ENCODE assay signal across 10 cellular contexts in genomic region chr2:233063269-233063975, GRCh38. TPM values are rescaled to one million over a fixed set of nuclear protein-coding genes. Genes with fewer than 3 reads are reported as not detected.
DNase-seq lines count a peak whose midpoint lies in the region; ATAC-seq, FAIRE-seq and TF ChIP-seq lines count a peak whose summit lies in the region.
"Had no signal": no experiment of that assay in that cellular context is flagged by ENCODE, and none has a peak within 500 bp of the region (broad histone marks: within the 10 kb centered on the region; RNA-seq: fewer than 3 reads in every experiment).

No MANE protein-coding gene starts in this region.

- peaks cover 72% of the 10 kb centered on the region for H3K4me1 Mint-ChIP-seq in dendritic cell treated with granulocyte-macrophage colony-stimulating factor and Interleukin-4, amounts not matched to agents 40 ng/mL and 50 ng/mL, for 4 days (ENCODE audit: low read depth)

- peaks cover 0 to 37% (median 9%) of the 10 kb centered on the region in 4 donors for H3K4me1 ChIP-seq in transverse colon

- peak overlapping the region; percentile 71 to 85 (median 82) for H3K27ac ChIP-seq in transverse colon

- peak; percentile 89 for DNase-seq in GM12865 (ENCODE audit: low read depth)
- peak; percentile 65 for DNase-seq in transverse colon
- DNase-seq in NCI-H1930 (lab: John Stamatoyannopoulos, UW), result no peak
- no peak for DNase-seq in effector CD4-positive, alpha-beta T cell
- no peak for DNase-seq in HTR-8/SVneo (ENCODE audit: insufficient read length, low spot score)
- DNase-seq: gastrocnemius medialis had no signal

- peak overlapping the region; percentile 95 for H3K4me3 Mint-ChIP-seq in dendritic cell treated with granulocyte-macrophage colony-stimulating factor and Interleukin-4, amounts not matched to agents 40 ng/mL and 50 ng/mL, for 4 days

- H3K36me3 Mint-ChIP-seq in dendritic cell treated with granulocyte-macrophage colony-stimulating factor and Interleukin-4, amounts not matched to agents 40 ng/mL and 50 ng/mL, for 4 days (ENCODE audit: low read depth), result peaks cover 71% of the 10 kb centered on the region

- TF ChIP-seq CTCF in GM12865 (IDR thresholded peaks at IDR 0.05; ENCODE audit: insufficient read depth, low read depth, low read length, missing control alignments), result no peak
- no peak for TF ChIP-seq CTCF in transverse colon (IDR thresholded peaks at IDR 0.05)

- H3K27me3 Mint-ChIP-seq in dendritic cell treated with granulocyte-macrophage colony-stimulating factor and Interleukin-4, amounts not matched to agents 40 ng/mL and 50 ng/mL, for 4 days, result no peaks in the 10 kb centered on the region

- H3K9me3 ChIP-seq in transverse colon, result no peaks in the 10 kb centered on the region
- H3K9me3 ChIP-seq: gastrocnemius medialis had no signal

- peak; percentile 38 for ATAC-seq in GM19438 (IDR thresholded peaks at IDR 0.05; ENCODE audit: low read depth, unreplicated experiment)
- peak; percentile 36 for ATAC-seq in HG03442 (IDR thresholded peaks at IDR 0.05; ENCODE audit: unreplicated experiment)

- no peak for TF ChIP-seq POLR2A in transverse colon (IDR thresholded peaks at IDR 0.05)

- H3K4me3 ChIP-seq in GM12865 (ENCODE audit: low read depth, low read length), result peak overlapping the region; percentile 95
- H3K4me3 ChIP-seq in transverse colon, result peak overlapping the region in 1 of 4 donors; percentile 56

- in situ Hi-C loops in transverse colon (cut with MboI; ENCODE audit: low pct_ligation_motif_present in 1 of 4, low pct_unique_long_range_greater_than_20kb in 1 of 4, low sequenced_read_pairs in 3 of 4), result no loop called here

- H3K27me3 ChIP-seq in transverse colon, result no peaks in the 10 kb centered on the region
- H3K27me3 ChIP-seq: gastrocnemius medialis had no signal

- H3K36me3 ChIP-seq in transverse colon, result no peaks in the 10 kb centered on the region
- H3K36me3 ChIP-seq: gastrocnemius medialis had no signal

- intact Hi-C loops in dendritic cell treated with granulocyte-macrophage colony-stimulating factor and Interleukin-4, amounts not matched to agents 40 ng/mL and 50 ng/mL, for 4 days (cut with micrococcal nuclease), result loop anchor here (5.0 kb wide), 1 partner anchor 189 kb away; the partner anchor contains the start of gene ATG16L1
- intact Hi-C loops in transverse colon (cut with DNase I; ENCODE audit: low total_unique reads), result no loop called here

- TF ChIP-seq EP300 in transverse colon (IDR thresholded peaks at IDR 0.05; ENCODE audit: low read depth), result no peak

- H3K9me3 Mint-ChIP-seq in dendritic cell treated with granulocyte-macrophage colony-stimulating factor and Interleukin-4, amounts not matched to agents 40 ng/mL and 50 ng/mL, for 4 days, result no peaks in the 10 kb centered on the region

- WGBS in transverse colon (ENCODE audit: low coverage in 1 of 2), 2 donors, result 59% methylated on average over 12 of the region's 13 CpGs; no CpG with 5 or more reads in 1 of the 2 donors

- FAIRE-seq in HTR-8/SVneo (lab: Jason Lieb, UNC), result no peak

- H3K27ac Mint-ChIP-seq in dendritic cell treated with granulocyte-macrophage colony-stimulating factor and Interleukin-4, amounts not matched to agents 40 ng/mL and 50 ng/mL, for 4 days, result peak overlapping the region; percentile 92

RNA-seq across cellular contexts. Expression of gene INPP5D, which starts 3.3 kb away (rescaled TPM):
- total RNA-seq in transverse colon, result 10 to 100 TPM in 3 of 4 donors, 1 to 10 TPM in 1; 7.8 to 40.4 (median 26.1) TPM

RNA-seq across cellular contexts. Expression of gene NEU2, which starts 30.9 kb away (rescaled TPM):
- under 1 TPM in 1 of 4 donors, not detected in 3; 0.41 TPM for total RNA-seq in transverse colon
- total RNA-seq: gastrocnemius medialis, RPMI7951 had no signal

RNA-seq across cellular contexts. Expression of gene NGEF, which starts 50.4 kb away (rescaled TPM):
- total RNA-seq in transverse colon, result 100 to 1,000 TPM in 1 of 4 donors, 10 to 100 TPM in 3; 46.1 to 105 (median 68.8) TPM

Comparison
In these comparisons a context has a peak if more than half of its experiments do, and no peak if none do; other contexts are left out.
1. DNase-seq: peak in GM12865 (single experiment) and transverse colon (single experiment); none in NCI-H1930 (0 of 2), effector CD4-positive, alpha-beta T cell (single experiment) and HTR-8/SVneo (single experiment).